19 cellular contexts compared by ENCODE assay signal in genomic region chr15:34790121-34790520, GRCh38. TPM values are rescaled to one million over a fixed set of nuclear protein-coding genes. Genes with fewer than 3 reads are reported as not detected.
DNase-seq lines count a peak whose midpoint lies in the region; ATAC-seq and TF ChIP-seq lines count a peak whose summit lies in the region.
"Had no signal": no experiment of that assay in that cellular context is flagged by ENCODE, and none has a peak within 500 bp of the region (broad histone marks: within the 10 kb centered on the region; RNA-seq: fewer than 3 reads in every experiment).

No MANE protein-coding gene starts in this region.

- H2BK5ac ChIP-seq in trophoblast cell (ENCODE audit: low read depth, low read length, poor library complexity): no peak overlapping the region

- intact Hi-C loops in Right ventricle myocardium inferior (cut with DNase I): no loop called here

- no peaks in the 10 kb centered on the region for H3K9me3 ChIP-seq in right atrium auricular region
- H3K9me3 ChIP-seq in trophoblast cell (ENCODE audit: insufficient read depth, low read depth, low read length): no peaks in the 10 kb centered on the region
- H3K9me3 ChIP-seq in skeletal muscle satellite cell (replicated peaks; ENCODE audit: low read length): no peaks in the 10 kb centered on the region
- H3K9me3 ChIP-seq: Caco-2, HAP-1 had no signal

- DNase-seq in right atrium auricular region (ENCODE audit: low spot score) (no peak), Right ventricle myocardium inferior (ENCODE audit: missing footprints) (no peak), myocyte (ENCODE audit: low read depth) (peak; percentile 55), trophoblast cell (no peak), COR-L47 (lab: John Stamatoyannopoulos, UW) (no peak), NCI-H146 treated with DMSO at 0.1 percent for 48 hours (lab: John Stamatoyannopoulos, UW; ENCODE audit: unreplicated experiment) (no peak)
- no peak for DNase-seq in activated CD4-positive, alpha-beta T cell treated with anti-CD3 and anti-CD28 coated beads, Interleukin-2, amount 50 U/mL, for 1 hour
- DNase-seq: C1 segment of cervical spinal cord; Caco-2; CD4-positive, alpha-beta memory T cell; DMS 273 treated with DMSO at 0.1 percent for 48 hours; DND-41; GOT3; HFFc6 had no signal

- H4K12ac ChIP-seq in trophoblast cell (ENCODE audit: low read depth, low read length): no peak overlapping the region

- H3K4me2 ChIP-seq in trophoblast cell (ENCODE audit: low read length): peak overlapping the region; percentile 21
- peak overlapping the region; percentile 82 for H3K4me2 ChIP-seq in skeletal muscle satellite cell (ENCODE audit: low read length)

- H3K27ac ChIP-seq in right atrium auricular region (peak overlapping the region; percentile 29 to 95), trophoblast cell (ENCODE audit: low read depth, low read length) (no peak overlapping the region)

- H3K9ac ChIP-seq in trophoblast cell (ENCODE audit: low read length) (no peak overlapping the region), skeletal muscle satellite cell (ENCODE audit: low read depth, low read length) (no peak overlapping the region)

- H3K79me1 ChIP-seq in trophoblast cell (ENCODE audit: low read length): peaks cover 21% of the 10 kb centered on the region

- no peak overlapping the region for H3K14ac ChIP-seq in trophoblast cell (ENCODE audit: low read length)

- H4K8ac ChIP-seq in trophoblast cell (ENCODE audit: low read depth, low read length): no peak overlapping the region

- no peak overlapping the region for H2AK5ac ChIP-seq in trophoblast cell (ENCODE audit: low read length)

- H3K79me2 ChIP-seq in trophoblast cell (ENCODE audit: control insufficient read depth, insufficient read depth, low read length, poor library complexity): peaks cover 22% of the 10 kb centered on the region

- H4K91ac ChIP-seq in trophoblast cell (ENCODE audit: low read depth, low read length): no peak overlapping the region

- no peak for ATAC-seq in Right ventricle myocardium inferior

- no peak overlapping the region for H3K4ac ChIP-seq in trophoblast cell (ENCODE audit: low read depth, low read length)

- H3K36me3 ChIP-seq in right atrium auricular region (peaks cover 45% of the 10 kb centered on the region), trophoblast cell (ENCODE audit: control insufficient read depth in 1 of 2, insufficient read depth in 2 of 2, low read length in 2 of 2) (peaks cover 24 to 40% of the 10 kb centered on the region in 2 experiments), skeletal muscle satellite cell (ENCODE audit: insufficient read depth, low read length) (peaks cover 33% of the 10 kb centered on the region)
- H3K36me3 ChIP-seq: HAP-1 had no signal

- H2BK12ac ChIP-seq in trophoblast cell (ENCODE audit: low read length): no peak overlapping the region

- no peak overlapping the region for H2BK120ac ChIP-seq in trophoblast cell (ENCODE audit: insufficient read depth, low read length, poor library complexity)

- no peak overlapping the region for H2AFZ ChIP-seq in trophoblast cell (ENCODE audit: insufficient read depth, low read length, poor library complexity)

- no peak for TF ChIP-seq CTCF in right atrium auricular region (IDR thresholded peaks at IDR 0.05)

- WGBS in trophoblast cell (ENCODE audit: extremely low coverage, insufficient coverage, insufficient read length): no CpG with 5 or more reads among the region's 6 CpGs

- H3K4me3 ChIP-seq in right atrium auricular region: no peak overlapping the region
- H3K4me3 ChIP-seq in trophoblast cell (ENCODE audit: low read depth, low read length): no peak overlapping the region
- no peak overlapping the region for H3K4me3 ChIP-seq in skeletal muscle satellite cell (ENCODE audit: low read length)
- H3K4me3 ChIP-seq: HAP-1 had no signal

- H3K4me1 ChIP-seq in right atrium auricular region (no peaks in the 10 kb centered on the region), trophoblast cell (ENCODE audit: control insufficient read depth in 1 of 2, insufficient read depth in 2 of 2, low read length in 2 of 2) (peaks cover 4 to 8% of the 10 kb centered on the region in 2 experiments), skeletal muscle satellite cell (ENCODE audit: control insufficient read depth, insufficient read depth, low read length) (no peaks in the 10 kb centered on the region)
- H3K4me1 ChIP-seq: Caco-2, HAP-1 had no signal

- no peaks in the 10 kb centered on the region for H3K27me3 ChIP-seq in right atrium auricular region
- H3K27me3 ChIP-seq in trophoblast cell (ENCODE audit: insufficient read depth, low read length): no peaks in the 10 kb centered on the region
- H3K27me3 ChIP-seq in skeletal muscle satellite cell (ENCODE audit: control insufficient read depth, insufficient read depth, low read length): no peaks in the 10 kb centered on the region

- H3K23ac ChIP-seq in trophoblast cell (ENCODE audit: low read length): peak overlapping the region; percentile 8

- no peak overlapping the region for H3K18ac ChIP-seq in trophoblast cell (ENCODE audit: low read length)

RNA-seq across cellular contexts. Expression of gene ACTC1, which starts 5.2 kb away (rescaled TPM):
- total RNA-seq in right atrium auricular region: over 10,000 TPM in 1 of 2 donors, 1,000 to 10,000 TPM in 1; 8,662 to 10,302 TPM
- 15,626 TPM for total RNA-seq in Right ventricle myocardium inferior
- 6,424 and 7,970 TPM in 2 replicates for total RNA-seq in myocyte
- polyA plus RNA-seq in myocyte (2012): 9,191 TPM
- 2,818 and 2,928 TPM in 2 replicates for polyA plus RNA-seq in trophoblast cell (2013)
- total RNA-seq in skeletal muscle satellite cell (2012; rRNA removed): 5.6 and 179 TPM in 2 replicates
- total RNA-seq: A673; Caco-2; CD4-positive, alpha-beta memory T cell had no signal
- polyA plus RNA-seq: CD4-positive, alpha-beta memory T cell had no signal

RNA-seq across cellular contexts. Expression of gene GJD2, which starts 35.3 kb away (rescaled TPM):
- 10 to 100 TPM; 13.6 to 42.3 TPM for total RNA-seq in right atrium auricular region
- total RNA-seq in Right ventricle myocardium inferior: not detected
- 0.05 TPM in 1 of 2 replicates, not detected in the other for total RNA-seq in myocyte
- not detected for polyA plus RNA-seq in myocyte (2012)
- 8.7 and 9.7 TPM in 2 replicates for polyA plus RNA-seq in trophoblast cell (2013)
- not detected in 2 replicates for total RNA-seq in skeletal muscle satellite cell (2012; rRNA removed)
- total RNA-seq: A172; A673; Caco-2; CD4-positive, alpha-beta memory T cell; HFFc6 had no signal
- polyA plus RNA-seq: BJ; CD4-positive, alpha-beta memory T cell had no signal

Comparison
In these comparisons a context has a peak if more than half of its experiments do, and no peak if none do; other contexts are left out.
1. RNA of gene GJD2, which starts 35.3 kb away (total RNA-seq): 13.6 to 42.3 TPM in right atrium auricular region; not detected in Right ventricle myocardium inferior (single experiment) and 0.05 TPM in myocyte; every median in the first group is over 10 times any median in the second.